Comparison of ENCODE assay signal across 1 cellular context in the genomic region with DNA sequence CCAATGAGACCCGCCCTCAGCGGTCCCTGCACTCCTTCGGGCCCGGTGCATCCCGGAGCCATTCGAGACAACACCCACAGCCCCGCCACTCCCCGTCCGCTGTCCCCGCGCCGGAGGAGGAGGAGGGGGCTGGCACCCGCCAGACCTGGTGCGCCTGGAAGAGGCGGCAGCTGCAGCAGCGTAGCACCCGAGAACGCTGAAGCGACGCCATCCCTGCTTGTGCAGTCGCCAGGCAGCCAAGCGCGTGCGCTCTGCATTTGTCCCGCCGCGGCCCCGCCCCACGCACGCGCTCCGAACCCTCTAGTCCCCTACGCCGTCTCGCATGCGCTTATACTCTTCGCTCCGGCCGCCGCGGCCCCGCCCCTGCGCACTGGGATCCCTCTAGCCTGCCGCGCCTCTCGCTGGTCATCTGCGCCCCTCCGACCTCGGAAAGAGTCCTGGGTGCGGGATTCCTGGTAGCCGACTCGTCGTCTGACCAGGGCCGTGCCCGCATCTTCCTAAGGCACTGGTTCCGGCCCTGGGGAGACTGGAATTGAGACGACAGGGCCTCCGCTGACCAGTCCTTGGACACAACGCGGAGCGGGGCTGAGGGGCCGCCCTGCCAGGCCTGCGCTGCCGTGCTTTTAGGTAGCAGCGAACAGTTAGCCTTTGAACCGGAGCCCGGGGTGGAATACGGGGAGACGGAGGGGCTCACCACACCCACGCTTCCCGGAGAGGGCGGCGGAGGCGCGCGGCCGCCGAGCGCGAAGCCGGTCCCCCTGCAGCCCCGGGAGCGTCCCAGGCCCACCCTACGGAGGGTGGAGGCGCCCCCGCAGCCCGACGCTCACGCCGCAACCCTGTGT.
TF ChIP-seq lines count a peak whose summit lies in the region.

A gene with protein sequence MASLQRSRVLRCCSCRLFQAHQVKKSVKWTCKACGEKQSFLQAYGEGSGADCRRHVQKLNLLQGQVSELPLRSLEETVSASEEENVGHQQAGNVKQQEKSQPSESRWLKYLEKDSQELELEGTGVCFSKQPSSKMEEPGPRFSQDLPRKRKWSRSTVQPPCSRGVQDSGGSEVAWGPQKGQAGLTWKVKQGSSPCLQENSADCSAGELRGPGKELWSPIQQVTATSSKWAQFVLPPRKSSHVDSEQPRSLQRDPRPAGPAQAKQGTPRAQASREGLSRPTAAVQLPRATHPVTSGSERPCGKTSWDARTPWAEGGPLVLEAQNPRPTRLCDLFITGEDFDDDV (minus strand): TSS at position 232 of the 842 bp plus-strand sequence. CDS start 21 bp downstream, at position 211.

TF ChIP-seq in GM12878, 131 proteins besides CTCF, POLR2A, EP300 and RAD21 (continued from another document and continues in another):
- TF ChIP-seq, protein P1, sequence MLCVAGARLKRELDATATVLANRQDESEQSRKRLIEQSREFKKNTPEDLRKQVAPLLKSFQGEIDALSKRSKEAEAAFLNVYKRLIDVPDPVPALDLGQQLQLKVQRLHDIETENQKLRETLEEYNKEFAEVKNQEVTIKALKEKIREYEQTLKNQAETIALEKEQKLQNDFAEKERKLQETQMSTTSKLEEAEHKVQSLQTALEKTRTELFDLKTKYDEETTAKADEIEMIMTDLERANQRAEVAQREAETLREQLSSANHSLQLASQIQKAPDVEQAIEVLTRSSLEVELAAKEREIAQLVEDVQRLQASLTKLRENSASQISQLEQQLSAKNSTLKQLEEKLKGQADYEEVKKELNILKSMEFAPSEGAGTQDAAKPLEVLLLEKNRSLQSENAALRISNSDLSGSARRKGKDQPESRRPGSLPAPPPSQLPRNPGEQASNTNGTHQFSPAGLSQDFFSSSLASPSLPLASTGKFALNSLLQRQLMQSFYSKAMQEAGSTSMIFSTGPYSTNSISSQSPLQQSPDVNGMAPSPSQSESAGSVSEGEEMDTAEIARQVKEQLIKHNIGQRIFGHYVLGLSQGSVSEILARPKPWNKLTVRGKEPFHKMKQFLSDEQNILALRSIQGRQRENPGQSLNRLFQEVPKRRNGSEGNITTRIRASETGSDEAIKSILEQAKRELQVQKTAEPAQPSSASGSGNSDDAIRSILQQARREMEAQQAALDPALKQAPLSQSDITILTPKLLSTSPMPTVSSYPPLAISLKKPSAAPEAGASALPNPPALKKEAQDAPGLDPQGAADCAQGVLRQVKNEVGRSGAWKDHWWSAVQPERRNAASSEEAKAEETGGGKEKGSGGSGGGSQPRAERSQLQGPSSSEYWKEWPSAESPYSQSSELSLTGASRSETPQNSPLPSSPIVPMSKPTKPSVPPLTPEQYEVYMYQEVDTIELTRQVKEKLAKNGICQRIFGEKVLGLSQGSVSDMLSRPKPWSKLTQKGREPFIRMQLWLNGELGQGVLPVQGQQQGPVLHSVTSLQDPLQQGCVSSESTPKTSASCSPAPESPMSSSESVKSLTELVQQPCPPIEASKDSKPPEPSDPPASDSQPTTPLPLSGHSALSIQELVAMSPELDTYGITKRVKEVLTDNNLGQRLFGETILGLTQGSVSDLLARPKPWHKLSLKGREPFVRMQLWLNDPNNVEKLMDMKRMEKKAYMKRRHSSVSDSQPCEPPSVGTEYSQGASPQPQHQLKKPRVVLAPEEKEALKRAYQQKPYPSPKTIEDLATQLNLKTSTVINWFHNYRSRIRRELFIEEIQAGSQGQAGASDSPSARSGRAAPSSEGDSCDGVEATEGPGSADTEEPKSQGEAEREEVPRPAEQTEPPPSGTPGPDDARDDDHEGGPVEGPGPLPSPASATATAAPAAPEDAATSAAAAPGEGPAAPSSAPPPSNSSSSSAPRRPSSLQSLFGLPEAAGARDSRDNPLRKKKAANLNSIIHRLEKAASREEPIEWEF (IDR thresholded peaks at IDR 0.05; ENCODE audit: insufficient replicate concordance, low read depth, low read length) = no peak
- TF ChIP-seq, protein P2, sequence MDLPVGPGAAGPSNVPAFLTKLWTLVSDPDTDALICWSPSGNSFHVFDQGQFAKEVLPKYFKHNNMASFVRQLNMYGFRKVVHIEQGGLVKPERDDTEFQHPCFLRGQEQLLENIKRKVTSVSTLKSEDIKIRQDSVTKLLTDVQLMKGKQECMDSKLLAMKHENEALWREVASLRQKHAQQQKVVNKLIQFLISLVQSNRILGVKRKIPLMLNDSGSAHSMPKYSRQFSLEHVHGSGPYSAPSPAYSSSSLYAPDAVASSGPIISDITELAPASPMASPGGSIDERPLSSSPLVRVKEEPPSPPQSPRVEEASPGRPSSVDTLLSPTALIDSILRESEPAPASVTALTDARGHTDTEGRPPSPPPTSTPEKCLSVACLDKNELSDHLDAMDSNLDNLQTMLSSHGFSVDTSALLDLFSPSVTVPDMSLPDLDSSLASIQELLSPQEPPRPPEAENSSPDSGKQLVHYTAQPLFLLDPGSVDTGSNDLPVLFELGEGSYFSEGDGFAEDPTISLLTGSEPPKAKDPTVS (IDR thresholded peaks at IDR 0.05; ENCODE audit: low read depth, low read length) = no peak
- peak; percentile 9; the same call in 1 of the 2 replicates for TF ChIP-seq SMC3 (IDR thresholded peaks at IDR 0.05; ENCODE audit: borderline replicate concordance, low read length)
- TF ChIP-seq, protein P3, sequence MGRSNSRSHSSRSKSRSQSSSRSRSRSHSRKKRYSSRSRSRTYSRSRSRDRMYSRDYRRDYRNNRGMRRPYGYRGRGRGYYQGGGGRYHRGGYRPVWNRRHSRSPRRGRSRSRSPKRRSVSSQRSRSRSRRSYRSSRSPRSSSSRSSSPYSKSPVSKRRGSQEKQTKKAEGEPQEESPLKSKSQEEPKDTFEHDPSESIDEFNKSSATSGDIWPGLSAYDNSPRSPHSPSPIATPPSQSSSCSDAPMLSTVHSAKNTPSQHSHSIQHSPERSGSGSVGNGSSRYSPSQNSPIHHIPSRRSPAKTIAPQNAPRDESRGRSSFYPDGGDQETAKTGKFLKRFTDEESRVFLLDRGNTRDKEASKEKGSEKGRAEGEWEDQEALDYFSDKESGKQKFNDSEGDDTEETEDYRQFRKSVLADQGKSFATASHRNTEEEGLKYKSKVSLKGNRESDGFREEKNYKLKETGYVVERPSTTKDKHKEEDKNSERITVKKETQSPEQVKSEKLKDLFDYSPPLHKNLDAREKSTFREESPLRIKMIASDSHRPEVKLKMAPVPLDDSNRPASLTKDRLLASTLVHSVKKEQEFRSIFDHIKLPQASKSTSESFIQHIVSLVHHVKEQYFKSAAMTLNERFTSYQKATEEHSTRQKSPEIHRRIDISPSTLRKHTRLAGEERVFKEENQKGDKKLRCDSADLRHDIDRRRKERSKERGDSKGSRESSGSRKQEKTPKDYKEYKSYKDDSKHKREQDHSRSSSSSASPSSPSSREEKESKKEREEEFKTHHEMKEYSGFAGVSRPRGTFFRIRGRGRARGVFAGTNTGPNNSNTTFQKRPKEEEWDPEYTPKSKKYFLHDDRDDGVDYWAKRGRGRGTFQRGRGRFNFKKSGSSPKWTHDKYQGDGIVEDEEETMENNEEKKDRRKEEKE (IDR thresholded peaks at IDR 0.05) = no peak
- peak; percentile 68; the same call in 1 of the 2 replicates for TF ChIP-seq CHD2 (IDR thresholded peaks at IDR 0.05; ENCODE audit: borderline replicate concordance, low read depth, low read length)
- TF ChIP-seq, protein P4, sequence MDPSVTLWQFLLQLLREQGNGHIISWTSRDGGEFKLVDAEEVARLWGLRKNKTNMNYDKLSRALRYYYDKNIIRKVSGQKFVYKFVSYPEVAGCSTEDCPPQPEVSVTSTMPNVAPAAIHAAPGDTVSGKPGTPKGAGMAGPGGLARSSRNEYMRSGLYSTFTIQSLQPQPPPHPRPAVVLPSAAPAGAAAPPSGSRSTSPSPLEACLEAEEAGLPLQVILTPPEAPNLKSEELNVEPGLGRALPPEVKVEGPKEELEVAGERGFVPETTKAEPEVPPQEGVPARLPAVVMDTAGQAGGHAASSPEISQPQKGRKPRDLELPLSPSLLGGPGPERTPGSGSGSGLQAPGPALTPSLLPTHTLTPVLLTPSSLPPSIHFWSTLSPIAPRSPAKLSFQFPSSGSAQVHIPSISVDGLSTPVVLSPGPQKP (IDR thresholded peaks at IDR 0.05; ENCODE audit: low read depth, low read length) = no peak
- TF ChIP-seq MEF2B (IDR thresholded peaks at IDR 0.05; ENCODE audit: partially characterized antibody, poor library complexity, severe bottlenecking) = no peak
- TF ChIP-seq MTA3 (IDR thresholded peaks at IDR 0.05; ENCODE audit: borderline replicate concordance, low read length) = no peak
- 0 out of 2 replicates have a peak, but pooled peaks have one; percentile 61 for TF ChIP-seq CHD1 (IDR thresholded peaks at IDR 0.05; ENCODE audit: low read depth, low read length)
- peak; percentile 66; the same call in 1 of the 2 replicates for TF ChIP-seq NR2F1 (conservative IDR thresholded peaks at IDR 0.05)
- TF ChIP-seq DPF2 (IDR thresholded peaks at IDR 0.05) = peak; percentile 53; the same call in 1 of the 2 replicates
- TF ChIP-seq ZNF384 (IDR thresholded peaks at IDR 0.05; ENCODE audit: borderline replicate concordance, low read depth, low read length) = no peak
- TF ChIP-seq YY1 (IDR thresholded peaks at IDR 0.05; ENCODE audit: low read depth, low read length) = peak; percentile 87
- no peak for TF ChIP-seq ZNF622 (IDR thresholded peaks at IDR 0.05)
- TF ChIP-seq ZNF207 (IDR thresholded peaks at IDR 0.05; ENCODE audit: borderline replicate concordance) = no peak
- TF ChIP-seq LARP7 (IDR thresholded peaks at IDR 0.05) = peak; percentile 35
- peak; percentile 17 for TF ChIP-seq SP1 (IDR thresholded peaks at IDR 0.05; ENCODE audit: low read depth, low read length)
- TF ChIP-seq, protein P5, sequence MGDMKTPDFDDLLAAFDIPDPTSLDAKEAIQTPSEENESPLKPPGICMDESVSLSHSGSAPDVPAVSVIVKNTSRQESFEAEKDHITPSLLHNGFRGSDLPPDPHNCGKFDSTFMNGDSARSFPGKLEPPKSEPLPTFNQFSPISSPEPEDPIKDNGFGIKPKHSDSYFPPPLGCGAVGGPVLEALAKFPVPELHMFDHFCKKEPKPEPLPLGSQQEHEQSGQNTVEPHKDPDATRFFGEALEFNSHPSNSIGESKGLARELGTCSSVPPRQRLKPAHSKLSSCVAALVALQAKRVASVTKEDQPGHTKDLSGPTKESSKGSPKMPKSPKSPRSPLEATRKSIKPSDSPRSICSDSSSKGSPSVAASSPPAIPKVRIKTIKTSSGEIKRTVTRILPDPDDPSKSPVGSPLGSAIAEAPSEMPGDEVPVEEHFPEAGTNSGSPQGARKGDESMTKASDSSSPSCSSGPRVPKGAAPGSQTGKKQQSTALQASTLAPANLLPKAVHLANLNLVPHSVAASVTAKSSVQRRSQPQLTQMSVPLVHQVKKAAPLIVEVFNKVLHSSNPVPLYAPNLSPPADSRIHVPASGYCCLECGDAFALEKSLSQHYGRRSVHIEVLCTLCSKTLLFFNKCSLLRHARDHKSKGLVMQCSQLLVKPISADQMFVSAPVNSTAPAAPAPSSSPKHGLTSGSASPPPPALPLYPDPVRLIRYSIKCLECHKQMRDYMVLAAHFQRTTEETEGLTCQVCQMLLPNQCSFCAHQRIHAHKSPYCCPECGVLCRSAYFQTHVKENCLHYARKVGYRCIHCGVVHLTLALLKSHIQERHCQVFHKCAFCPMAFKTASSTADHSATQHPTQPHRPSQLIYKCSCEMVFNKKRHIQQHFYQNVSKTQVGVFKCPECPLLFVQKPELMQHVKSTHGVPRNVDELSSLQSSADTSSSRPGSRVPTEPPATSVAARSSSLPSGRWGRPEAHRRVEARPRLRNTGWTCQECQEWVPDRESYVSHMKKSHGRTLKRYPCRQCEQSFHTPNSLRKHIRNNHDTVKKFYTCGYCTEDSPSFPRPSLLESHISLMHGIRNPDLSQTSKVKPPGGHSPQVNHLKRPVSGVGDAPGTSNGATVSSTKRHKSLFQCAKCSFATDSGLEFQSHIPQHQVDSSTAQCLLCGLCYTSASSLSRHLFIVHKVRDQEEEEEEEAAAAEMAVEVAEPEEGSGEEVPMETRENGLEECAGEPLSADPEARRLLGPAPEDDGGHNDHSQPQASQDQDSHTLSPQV (IDR thresholded peaks at IDR 0.05) = 0 out of 2 replicates have a peak, but pooled peaks have one; percentile 31
- TF ChIP-seq, protein P6, sequence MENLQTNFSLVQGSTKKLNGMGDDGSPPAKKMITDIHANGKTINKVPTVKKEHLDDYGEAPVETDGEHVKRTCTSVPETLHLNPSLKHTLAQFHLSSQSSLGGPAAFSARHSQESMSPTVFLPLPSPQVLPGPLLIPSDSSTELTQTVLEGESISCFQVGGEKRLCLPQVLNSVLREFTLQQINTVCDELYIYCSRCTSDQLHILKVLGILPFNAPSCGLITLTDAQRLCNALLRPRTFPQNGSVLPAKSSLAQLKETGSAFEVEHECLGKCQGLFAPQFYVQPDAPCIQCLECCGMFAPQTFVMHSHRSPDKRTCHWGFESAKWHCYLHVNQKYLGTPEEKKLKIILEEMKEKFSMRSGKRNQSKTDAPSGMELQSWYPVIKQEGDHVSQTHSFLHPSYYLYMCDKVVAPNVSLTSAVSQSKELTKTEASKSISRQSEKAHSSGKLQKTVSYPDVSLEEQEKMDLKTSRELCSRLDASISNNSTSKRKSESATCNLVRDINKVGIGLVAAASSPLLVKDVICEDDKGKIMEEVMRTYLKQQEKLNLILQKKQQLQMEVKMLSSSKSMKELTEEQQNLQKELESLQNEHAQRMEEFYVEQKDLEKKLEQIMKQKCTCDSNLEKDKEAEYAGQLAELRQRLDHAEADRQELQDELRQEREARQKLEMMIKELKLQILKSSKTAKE (IDR thresholded peaks at IDR 0.05; ENCODE audit: low read depth, poor library complexity, severe bottlenecking) = no peak
- TF ChIP-seq BACH1 (IDR thresholded peaks at IDR 0.05; ENCODE audit: borderline replicate concordance) = peak; percentile 55; the same call in 1 of the 2 replicates
- TF ChIP-seq, protein P7, sequence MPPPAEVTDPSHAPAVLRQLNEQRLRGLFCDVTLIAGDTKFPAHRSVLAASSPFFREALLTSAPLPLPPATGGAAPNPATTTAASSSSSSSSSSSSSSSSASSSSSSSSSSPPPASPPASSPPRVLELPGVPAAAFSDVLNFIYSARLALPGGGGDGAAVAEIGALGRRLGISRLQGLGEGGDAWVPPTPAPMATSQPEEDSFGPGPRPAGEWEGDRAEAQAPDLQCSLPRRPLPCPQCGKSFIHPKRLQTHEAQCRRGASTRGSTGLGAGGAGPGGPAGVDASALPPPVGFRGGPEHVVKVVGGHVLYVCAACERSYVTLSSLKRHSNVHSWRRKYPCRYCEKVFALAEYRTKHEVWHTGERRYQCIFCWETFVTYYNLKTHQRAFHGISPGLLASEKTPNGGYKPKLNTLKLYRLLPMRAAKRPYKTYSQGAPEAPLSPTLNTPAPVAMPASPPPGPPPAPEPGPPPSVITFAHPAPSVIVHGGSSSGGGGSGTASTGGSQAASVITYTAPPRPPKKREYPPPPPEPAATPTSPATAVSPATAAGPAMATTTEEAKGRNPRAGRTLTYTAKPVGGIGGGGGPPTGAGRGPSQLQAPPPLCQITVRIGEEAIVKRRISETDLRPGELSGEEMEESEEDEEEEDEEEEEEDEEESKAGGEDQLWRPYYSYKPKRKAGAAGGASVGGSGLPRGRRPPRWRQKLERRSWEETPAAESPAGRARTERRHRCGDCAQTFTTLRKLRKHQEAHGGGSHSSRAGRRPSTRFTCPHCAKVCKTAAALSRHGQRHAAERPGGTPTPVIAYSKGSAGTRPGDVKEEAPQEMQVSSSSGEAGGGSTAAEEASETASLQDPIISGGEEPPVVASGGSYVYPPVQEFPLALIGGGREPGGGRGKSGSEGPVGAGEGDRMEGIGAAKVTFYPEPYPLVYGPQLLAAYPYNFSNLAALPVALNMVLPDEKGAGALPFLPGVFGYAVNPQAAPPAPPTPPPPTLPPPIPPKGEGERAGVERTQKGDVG (CRISPR knock-in tag; IDR thresholded peaks at IDR 0.05) = no peak
- no peak for TF ChIP-seq WRNIP1 (IDR thresholded peaks at IDR 0.05; ENCODE audit: borderline replicate concordance, low read depth, low read length)
- TF ChIP-seq PML (IDR thresholded peaks at IDR 0.05; ENCODE audit: low read length) = no peak
- no peak for TF ChIP-seq NFYA (IDR thresholded peaks at IDR 0.05; ENCODE audit: borderline replicate concordance, low read depth, low read length)
